15 cellular contexts compared by ENCODE assay signal in genomic region chr14:30034049-30034635, GRCh38.
A peak's percentile ranks its signal among the peaks of the same experiment; 100 is the strongest.
DNase-seq lines count a peak whose midpoint lies in the region; FAIRE-seq and TF ChIP-seq lines count a peak whose summit lies in the region.
"Had no signal": no experiment of that assay in that cellular context is flagged by ENCODE, and none has a peak within 500 bp of the region (broad histone marks: within the 10 kb centered on the region; RNA-seq: fewer than 3 reads in every experiment).

No MANE protein-coding gene starts in this region.

- H3K27me3 ChIP-seq in MG63 (no peaks in the 10 kb centered on the region), H1 (replicated peaks in 1 of 4; ENCODE audit: control insufficient read depth in 3 of 4, extremely low read depth in 1 of 4, insufficient read depth in 3 of 4, low read length in 3 of 4) (no peaks in the 10 kb centered on the region), hepatocyte (no peaks in the 10 kb centered on the region)
- H3K27me3 ChIP-seq: spleen, uterus had no signal

- peak in 1 of 3 experiments; percentile 15; a peak in 1 of 4 replicates for TF ChIP-seq CTCF in H1 (IDR thresholded peaks at IDR 0.05; ENCODE audit: control extremely low read depth in 1 of 3, insufficient read depth in 1 of 3, low read depth in 1 of 3, low read length in 3 of 3)
- TF ChIP-seq CTCF in hepatocyte (IDR thresholded peaks at IDR 0.05; ENCODE audit: poor library complexity): no peak

- no peak overlapping the region for H4K91ac ChIP-seq in H1 (replicated peaks; ENCODE audit: insufficient read length, low read length)

- H3K79me2 ChIP-seq in H1 (ENCODE audit: control insufficient read depth in 1 of 2, insufficient read depth in 2 of 2, low read length in 2 of 2) (no peaks in the 10 kb centered on the region), hepatocyte (no peaks in the 10 kb centered on the region)

- H2BK120ac ChIP-seq in H1 (replicated peaks; ENCODE audit: low read depth, low read length): no peak overlapping the region

- H3K14ac ChIP-seq in H1 (ENCODE audit: insufficient read length): no peak overlapping the region

- H3K4me1 ChIP-seq in H1 (replicated peaks in 1 of 4; ENCODE audit: control insufficient read depth in 3 of 4, insufficient read depth in 4 of 4, low read length in 3 of 4) (peaks cover 0 to 3% (median 0%) of the 10 kb centered on the region in 4 experiments; a peak in 1 of 7 replicates), hepatocyte (ENCODE audit: insufficient read depth) (no peaks in the 10 kb centered on the region)
- H3K4me1 ChIP-seq: lower lobe of right lung, spleen, uterus had no signal

- WGBS in H1 (ENCODE audit: extremely low coverage in 1 of 2, insufficient coverage in 1 of 2, insufficient read length in 1 of 2, insufficient replicate concordance in 2 of 2, low coverage in 1 of 2, low lambda C conversion rate in 2 of 2, missing lambda C conversion rate in 1 of 2), 2 experiments: 74% methylated on average over 2 of the region's 2 CpGs; no CpG with 5 or more reads in 1 of the 2 experiments
- 72% methylated on average over 2 of the region's 2 CpGs for WGBS in hepatocyte (ENCODE audit: low lambda C conversion rate, missing lambda C conversion rate)

- H3K9me3 ChIP-seq in MG63: no peaks in the 10 kb centered on the region
- no peaks in the 10 kb centered on the region for H3K9me3 ChIP-seq in H1 (ENCODE audit: insufficient read depth in 2 of 2, low read depth in 1 of 2, low read length in 1 of 2)
- H3K9me3 ChIP-seq in hepatocyte (ENCODE audit: low read depth): no peaks in the 10 kb centered on the region
- H3K9me3 ChIP-seq: lower lobe of right lung, uterus had no signal

- DNase-seq in Ammon's horn (ENCODE audit: low spot score): peak; percentile 9
- peak; percentile 9 for DNase-seq in MG63
- peak; percentile 87 for DNase-seq in NCI-H2227 (lab: John Stamatoyannopoulos, UW; ENCODE audit: unreplicated experiment)
- peak in 1 of 2 experiments; percentile 15 for DNase-seq in H1 (ENCODE audit: low read depth in 1 of 2, low spot score in 2 of 2)
- no peak for DNase-seq in hepatocyte (ENCODE audit: low spot score)
- DNase-seq in activated naive CD4-positive, alpha-beta T cell treated with anti-CD3 and anti-CD28 coated beads, Interleukin-2, amount 50 U/mL, for 16 hours: no peak
- DNase-seq in NCI-H526 treated with DMSO at 0.1 percent for 48 hours (lab: John Stamatoyannopoulos, UW): no peak
- no peak for DNase-seq in C1 segment of cervical spinal cord (lab: John Stamatoyannopoulos, UW)
- DNase-seq: anterior cingulate cortex; effector CD8-positive, alpha-beta T cell; head of caudate nucleus; lower lobe of right lung; nucleus accumbens; spleen; uterus had no signal

- no peak overlapping the region for H2BK5ac ChIP-seq in H1 (ENCODE audit: low read depth, low read length)

- H4K20me1 ChIP-seq in H1 (replicated peaks in 1 of 2; ENCODE audit: control insufficient read depth in 1 of 2, insufficient read depth in 2 of 2, low read length in 2 of 2) (no peaks in the 10 kb centered on the region), hepatocyte (ENCODE audit: insufficient read depth, poor library complexity, severe bottlenecking) (no peaks in the 10 kb centered on the region)

- H3K79me1 ChIP-seq in H1 (ENCODE audit: low read depth, low read length): no peaks in the 10 kb centered on the region

- H3K18ac ChIP-seq in H1 (ENCODE audit: extremely low read depth, low read length): no peak overlapping the region

- no peaks in the 10 kb centered on the region for H3K23me2 ChIP-seq in H1 (ENCODE audit: low read depth, low read length)

- H3K4me2 ChIP-seq in H1 (ENCODE audit: insufficient read depth in 1 of 2, low read depth in 2 of 2, low read length in 2 of 2): no peak overlapping the region
- no peak overlapping the region for H3K4me2 ChIP-seq in hepatocyte

- no peak overlapping the region for H3K4me3 ChIP-seq in MG63
- no peak overlapping the region for H3K4me3 ChIP-seq in H1 (ENCODE audit: extremely low read depth in 1 of 4, insufficient read depth in 2 of 4, low read depth in 3 of 4, low read length in 4 of 4)
- no peak overlapping the region for H3K4me3 ChIP-seq in hepatocyte
- H3K4me3 ChIP-seq: lower lobe of right lung, spleen, uterus had no signal

- H2BK15ac ChIP-seq in H1 (ENCODE audit: low read length): no peak overlapping the region

- no peak overlapping the region for H4K8ac ChIP-seq in H1 (ENCODE audit: extremely low read depth, insufficient read depth, low read length)

- no peak overlapping the region for H3K4ac ChIP-seq in H1 (replicated peaks; ENCODE audit: insufficient read length, low read depth, low read length)

- no peak overlapping the region for H2BK20ac ChIP-seq in H1 (ENCODE audit: low read length)

- POLR2A ChIA-PET in H1 (lab: Charles Lee; ENCODE audit: partially characterized antibody): no interaction called here

- H3K23ac ChIP-seq in H1 (ENCODE audit: insufficient read length): no peak overlapping the region

- H3K27ac ChIP-seq in H1 (ENCODE audit: low read depth, low read length) (no peak overlapping the region), hepatocyte (no peak overlapping the region)
- H3K27ac ChIP-seq: lower lobe of right lung, spleen, uterus had no signal

- peak; percentile 78 for FAIRE-seq in H1 (lab: Jason Lieb, UNC)

- CTCF ChIA-PET in H1 (lab: Charles Lee; ENCODE audit: partially characterized antibody): interaction anchor here (1.0 to 1.1 kb wide), 2 partner anchors 10 to 484 kb away, joined by 3 read pairs; no protein-coding TSS in a partner anchor

- no peak overlapping the region for H2AFZ ChIP-seq in H1 (ENCODE audit: low read length)
- no peak overlapping the region for H2AFZ ChIP-seq in hepatocyte

- H2BK12ac ChIP-seq in H1 (ENCODE audit: low read depth, low read length): no peak overlapping the region

- H3K36me3 ChIP-seq in MG63: no peaks in the 10 kb centered on the region
- H3K36me3 ChIP-seq in H1 (ENCODE audit: control insufficient read depth in 2 of 4, insufficient read depth in 4 of 4, low read length in 3 of 4): no peaks in the 10 kb centered on the region
- H3K36me3 ChIP-seq in hepatocyte (replicated peaks; ENCODE audit: insufficient read depth, low read depth): no peaks in the 10 kb centered on the region
- H3K36me3 ChIP-seq: lower lobe of right lung, spleen, uterus had no signal

- no peak for TF ChIP-seq EP300 in H1 (IDR thresholded peaks at IDR 0.05; ENCODE audit: borderline replicate concordance in 1 of 2, low read depth in 2 of 2, low read length in 2 of 2)

- H3K56ac ChIP-seq in H1 (replicated peaks; ENCODE audit: insufficient read length, low read depth, low read length): no peak overlapping the region

- no peak overlapping the region for H3K9ac ChIP-seq in H1 (replicated peaks in 1 of 4; ENCODE audit: extremely low read depth in 1 of 4, low read depth in 3 of 4, low read length in 3 of 4)

- H4K5ac ChIP-seq in H1 (ENCODE audit: insufficient read length, low read depth, low read length): no peak overlapping the region

- H3K9me2 ChIP-seq in hepatocyte (replicated peaks; ENCODE audit: insufficient read depth): no peaks in the 10 kb centered on the region

- peak; percentile 35 to 46; a peak in 3 of 4 replicates for TF ChIP-seq RAD21 in H1 (IDR thresholded peaks at IDR 0.05 in 1 of 2, conservative IDR thresholded peaks at IDR 0.05 in 1 of 2; ENCODE audit: low read depth in 2 of 2, low read length in 2 of 2)

- no peak for TF ChIP-seq POLR2A in H1 (IDR thresholded peaks at IDR 0.05; ENCODE audit: control extremely low read depth in 1 of 2, low read depth in 2 of 2, low read length in 2 of 2)

- no peak overlapping the region for H2AK5ac ChIP-seq in H1 (ENCODE audit: low read depth, low read length)

TF ChIP-seq in H1, 55 proteins besides CTCF, POLR2A, EP300 and RAD21:
- no peak for TF ChIP-seq MAFK (IDR thresholded peaks at IDR 0.05; ENCODE audit: low read depth, low read length)
- TF ChIP-seq, protein P1, sequence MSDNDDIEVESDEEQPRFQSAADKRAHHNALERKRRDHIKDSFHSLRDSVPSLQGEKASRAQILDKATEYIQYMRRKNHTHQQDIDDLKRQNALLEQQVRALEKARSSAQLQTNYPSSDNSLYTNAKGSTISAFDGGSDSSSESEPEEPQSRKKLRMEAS (IDR thresholded peaks at IDR 0.05): 0 out of 2 replicates have a peak, but pooled peaks have one; percentile 19
- no peak for TF ChIP-seq NANOG (IDR thresholded peaks at IDR 0.05; ENCODE audit: insufficient read depth, low read depth, low read length, poor library complexity, severe bottlenecking)
- TF ChIP-seq SRF (IDR thresholded peaks at IDR 0.05; ENCODE audit: low read depth, low read length): no peak
- peak; percentile 59; the same call in 1 of the 2 replicates for TF ChIP-seq TCF12 (IDR thresholded peaks at IDR 0.05; ENCODE audit: low read depth, low read length)
- TF ChIP-seq SIN3A (conservative IDR thresholded peaks at IDR 0.05 in 1 of 2, IDR thresholded peaks at IDR 0.05 in 1 of 2; ENCODE audit: low read depth in 1 of 2, low read length in 2 of 2): 0 out of 4 replicates have a peak, but pooled peaks of 1 of the 2 experiments have one; percentile 37
- TF ChIP-seq CREB1 (IDR thresholded peaks at IDR 0.05): 0 out of 2 replicates have a peak, but pooled peaks have one; percentile 12
- no peak for TF ChIP-seq PHF8 (conservative IDR thresholded peaks at IDR 0.05; ENCODE audit: low read depth, low read length)
- TF ChIP-seq KDM1A (IDR thresholded peaks at IDR 0.05; ENCODE audit: borderline replicate concordance, low read length): no peak

Comparison
In these comparisons a context has a peak if more than half of its experiments do, and no peak if none do; other contexts are left out.
1. DNase-seq: peak in Ammon's horn (single experiment), MG63 (single experiment) and NCI-H2227 (single experiment); none in hepatocyte (single experiment), activated naive CD4-positive, alpha-beta T cell treated with anti-CD3 and anti-CD28 coated beads, Interleukin-2, amount 50 U/mL, for 16 hours (single experiment), NCI-H526 treated with DMSO at 0.1 percent for 48 hours (single experiment) and C1 segment of cervical spinal cord (0 of 14).